ENCODE assay signal across 6 cellular contexts in genomic region chr1:244199883-244200282, GRCh38.
"Had no signal": no experiment of that assay in that cellular context is flagged by ENCODE, and none has a peak within 500 bp of the region (broad histone marks: within the 10 kb centered on the region; RNA-seq: fewer than 3 reads in every experiment).

No MANE protein-coding gene starts in this region.

- H3K9me3 Mint-ChIP-seq: GM23338 had no signal

- DNase-seq: H7, IMR-90, KG1 had no signal

- H3K27ac Mint-ChIP-seq: GM23338 had no signal

- H3K4me3 Mint-ChIP-seq: GM23338 had no signal

- ATAC-seq: GM23338, HCT116, K562 had no signal
